1 cellular context compared by ENCODE assay signal in genomic region chr6:35213824-35214756, GRCh38.
TF ChIP-seq lines count a peak whose summit lies in the region.

SCUBE3 (plus strand) TSS chr6:35213956; CDS start chr6:35214419, 463 bp downstream.

TF ChIP-seq in WTC11, 78 proteins besides CTCF, POLR2A, EP300 and RAD21 (continued from another document):
- TF ChIP-seq ZNF512 (CRISPR knock-in tag; IDR thresholded peaks at IDR 0.05; ENCODE audit: borderline replicate concordance): peak; percentile 99
- TF ChIP-seq JAZF1 (CRISPR knock-in tag; IDR thresholded peaks at IDR 0.05): no peak
- peak; percentile 35; the same call in 1 of the 2 replicates for TF ChIP-seq HMGXB4 (CRISPR knock-in tag; IDR thresholded peaks at IDR 0.05)
- TF ChIP-seq ETV6 (CRISPR knock-in tag; IDR thresholded peaks at IDR 0.05): 0 out of 2 replicates have a peak, but pooled peaks have one; percentile 15
- TF ChIP-seq KAT7 (CRISPR knock-in tag; IDR thresholded peaks at IDR 0.05; ENCODE audit: borderline replicate concordance): peak; percentile 71; the same call in 1 of the 2 replicates
